ENCODE assay signal across 1 cellular context in genomic region chr12:49092086-49092815, GRCh38.
TF ChIP-seq lines count a peak whose summit lies in the region.

No MANE protein-coding gene starts in this region.

TF ChIP-seq in HepG2, 621 proteins besides CTCF, POLR2A, EP300 and RAD21 (continued from another document and continues in another):
- TF ChIP-seq, protein P1, sequence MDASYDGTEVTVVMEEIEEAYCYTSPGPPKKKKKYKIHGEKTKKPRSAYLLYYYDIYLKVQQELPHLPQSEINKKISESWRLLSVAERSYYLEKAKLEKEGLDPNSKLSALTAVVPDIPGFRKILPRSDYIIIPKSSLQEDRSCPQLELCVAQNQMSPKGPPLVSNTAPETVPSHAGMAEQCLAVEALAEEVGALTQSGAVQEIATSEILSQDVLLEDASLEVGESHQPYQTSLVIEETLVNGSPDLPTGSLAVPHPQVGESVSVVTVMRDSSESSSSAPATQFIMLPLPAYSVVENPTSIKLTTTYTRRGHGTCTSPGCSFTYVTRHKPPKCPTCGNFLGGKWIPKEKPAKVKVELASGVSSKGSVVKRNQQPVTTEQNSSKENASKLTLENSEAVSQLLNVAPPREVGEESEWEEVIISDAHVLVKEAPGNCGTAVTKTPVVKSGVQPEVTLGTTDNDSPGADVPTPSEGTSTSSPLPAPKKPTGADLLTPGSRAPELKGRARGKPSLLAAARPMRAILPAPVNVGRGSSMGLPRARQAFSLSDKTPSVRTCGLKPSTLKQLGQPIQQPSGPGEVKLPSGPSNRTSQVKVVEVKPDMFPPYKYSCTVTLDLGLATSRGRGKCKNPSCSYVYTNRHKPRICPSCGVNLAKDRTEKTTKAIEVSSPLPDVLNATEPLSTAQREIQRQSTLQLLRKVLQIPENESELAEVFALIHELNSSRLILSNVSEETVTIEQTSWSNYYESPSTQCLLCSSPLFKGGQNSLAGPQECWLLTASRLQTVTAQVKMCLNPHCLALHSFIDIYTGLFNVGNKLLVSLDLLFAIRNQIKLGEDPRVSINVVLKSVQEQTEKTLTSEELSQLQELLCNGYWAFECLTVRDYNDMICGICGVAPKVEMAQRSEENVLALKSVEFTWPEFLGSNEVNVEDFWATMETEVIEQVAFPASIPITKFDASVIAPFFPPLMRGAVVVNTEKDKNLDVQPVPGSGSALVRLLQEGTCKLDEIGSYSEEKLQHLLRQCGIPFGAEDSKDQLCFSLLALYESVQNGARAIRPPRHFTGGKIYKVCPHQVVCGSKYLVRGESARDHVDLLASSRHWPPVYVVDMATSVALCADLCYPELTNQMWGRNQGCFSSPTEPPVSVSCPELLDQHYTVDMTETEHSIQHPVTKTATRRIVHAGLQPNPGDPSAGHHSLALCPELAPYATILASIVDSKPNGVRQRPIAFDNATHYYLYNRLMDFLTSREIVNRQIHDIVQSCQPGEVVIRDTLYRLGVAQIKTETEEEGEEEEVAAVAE (CRISPR knock-in tag; IDR thresholded peaks at IDR 0.05; ENCODE audit: borderline replicate concordance), result no peak
- no peak for TF ChIP-seq MLLT10 (CRISPR knock-in tag; IDR thresholded peaks at IDR 0.05)
- TF ChIP-seq ZNF484 (CRISPR knock-in tag; IDR thresholded peaks at IDR 0.05; ENCODE audit: borderline replicate concordance, low read depth), result no peak
- 0 out of 2 replicates have a peak, but pooled peaks have one; percentile 19 for TF ChIP-seq ZBTB7B (CRISPR knock-in tag; IDR thresholded peaks at IDR 0.05)
- no peak for TF ChIP-seq FOXK2 (IDR thresholded peaks at IDR 0.05)
- TF ChIP-seq POGZ (CRISPR knock-in tag; IDR thresholded peaks at IDR 0.05), result no peak
- TF ChIP-seq HNRNPUL1 (IDR thresholded peaks at IDR 0.05; ENCODE audit: low read depth, low read length), result no peak
- no peak for TF ChIP-seq ARNT (IDR thresholded peaks at IDR 0.05)
- TF ChIP-seq ZNF768 (CRISPR knock-in tag; IDR thresholded peaks at IDR 0.05), result no peak
- TF ChIP-seq, protein P2, sequence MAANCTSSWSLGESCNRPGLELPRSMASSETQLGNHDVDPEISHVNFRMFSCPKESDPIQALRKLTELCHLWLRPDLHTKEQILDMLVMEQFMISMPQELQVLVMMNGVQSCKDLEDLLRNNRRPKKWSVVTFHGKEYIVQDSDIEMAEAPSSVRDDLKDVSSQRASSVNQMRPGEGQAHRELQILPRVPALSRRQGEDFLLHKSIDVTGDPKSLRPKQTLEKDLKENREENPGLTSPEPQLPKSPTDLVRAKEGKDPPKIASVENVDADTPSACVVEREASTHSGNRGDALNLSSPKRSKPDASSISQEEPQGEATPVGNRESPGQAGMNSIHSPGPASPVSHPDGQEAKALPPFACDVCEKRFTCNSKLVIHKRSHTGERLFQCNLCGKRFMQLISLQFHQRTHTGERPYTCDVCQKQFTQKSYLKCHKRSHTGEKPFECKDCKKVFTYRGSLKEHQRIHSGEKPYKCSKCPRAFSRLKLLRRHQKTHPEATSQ (CRISPR knock-in tag; IDR thresholded peaks at IDR 0.05; ENCODE audit: borderline replicate concordance), result no peak
- no peak for TF ChIP-seq ZNF75D (CRISPR knock-in tag; IDR thresholded peaks at IDR 0.05; ENCODE audit: borderline replicate concordance)
- no peak for TF ChIP-seq NBN (conservative IDR thresholded peaks at IDR 0.05)
- TF ChIP-seq ZNF136 (CRISPR knock-in tag; IDR thresholded peaks at IDR 0.05; ENCODE audit: low read depth), result no peak
- TF ChIP-seq ZEB1 (IDR thresholded peaks at IDR 0.05; ENCODE audit: insufficient replicate concordance, low read depth), result peak; percentile 57
- no peak for TF ChIP-seq ZNF609 (CRISPR knock-in tag; IDR thresholded peaks at IDR 0.05; ENCODE audit: borderline replicate concordance)
- TF ChIP-seq, protein P3, sequence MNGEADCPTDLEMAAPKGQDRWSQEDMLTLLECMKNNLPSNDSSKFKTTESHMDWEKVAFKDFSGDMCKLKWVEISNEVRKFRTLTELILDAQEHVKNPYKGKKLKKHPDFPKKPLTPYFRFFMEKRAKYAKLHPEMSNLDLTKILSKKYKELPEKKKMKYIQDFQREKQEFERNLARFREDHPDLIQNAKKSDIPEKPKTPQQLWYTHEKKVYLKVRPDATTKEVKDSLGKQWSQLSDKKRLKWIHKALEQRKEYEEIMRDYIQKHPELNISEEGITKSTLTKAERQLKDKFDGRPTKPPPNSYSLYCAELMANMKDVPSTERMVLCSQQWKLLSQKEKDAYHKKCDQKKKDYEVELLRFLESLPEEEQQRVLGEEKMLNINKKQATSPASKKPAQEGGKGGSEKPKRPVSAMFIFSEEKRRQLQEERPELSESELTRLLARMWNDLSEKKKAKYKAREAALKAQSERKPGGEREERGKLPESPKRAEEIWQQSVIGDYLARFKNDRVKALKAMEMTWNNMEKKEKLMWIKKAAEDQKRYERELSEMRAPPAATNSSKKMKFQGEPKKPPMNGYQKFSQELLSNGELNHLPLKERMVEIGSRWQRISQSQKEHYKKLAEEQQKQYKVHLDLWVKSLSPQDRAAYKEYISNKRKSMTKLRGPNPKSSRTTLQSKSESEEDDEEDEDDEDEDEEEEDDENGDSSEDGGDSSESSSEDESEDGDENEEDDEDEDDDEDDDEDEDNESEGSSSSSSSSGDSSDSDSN (CRISPR knock-in tag; IDR thresholded peaks at IDR 0.05), result peak; percentile 62
- TF ChIP-seq, protein P4, sequence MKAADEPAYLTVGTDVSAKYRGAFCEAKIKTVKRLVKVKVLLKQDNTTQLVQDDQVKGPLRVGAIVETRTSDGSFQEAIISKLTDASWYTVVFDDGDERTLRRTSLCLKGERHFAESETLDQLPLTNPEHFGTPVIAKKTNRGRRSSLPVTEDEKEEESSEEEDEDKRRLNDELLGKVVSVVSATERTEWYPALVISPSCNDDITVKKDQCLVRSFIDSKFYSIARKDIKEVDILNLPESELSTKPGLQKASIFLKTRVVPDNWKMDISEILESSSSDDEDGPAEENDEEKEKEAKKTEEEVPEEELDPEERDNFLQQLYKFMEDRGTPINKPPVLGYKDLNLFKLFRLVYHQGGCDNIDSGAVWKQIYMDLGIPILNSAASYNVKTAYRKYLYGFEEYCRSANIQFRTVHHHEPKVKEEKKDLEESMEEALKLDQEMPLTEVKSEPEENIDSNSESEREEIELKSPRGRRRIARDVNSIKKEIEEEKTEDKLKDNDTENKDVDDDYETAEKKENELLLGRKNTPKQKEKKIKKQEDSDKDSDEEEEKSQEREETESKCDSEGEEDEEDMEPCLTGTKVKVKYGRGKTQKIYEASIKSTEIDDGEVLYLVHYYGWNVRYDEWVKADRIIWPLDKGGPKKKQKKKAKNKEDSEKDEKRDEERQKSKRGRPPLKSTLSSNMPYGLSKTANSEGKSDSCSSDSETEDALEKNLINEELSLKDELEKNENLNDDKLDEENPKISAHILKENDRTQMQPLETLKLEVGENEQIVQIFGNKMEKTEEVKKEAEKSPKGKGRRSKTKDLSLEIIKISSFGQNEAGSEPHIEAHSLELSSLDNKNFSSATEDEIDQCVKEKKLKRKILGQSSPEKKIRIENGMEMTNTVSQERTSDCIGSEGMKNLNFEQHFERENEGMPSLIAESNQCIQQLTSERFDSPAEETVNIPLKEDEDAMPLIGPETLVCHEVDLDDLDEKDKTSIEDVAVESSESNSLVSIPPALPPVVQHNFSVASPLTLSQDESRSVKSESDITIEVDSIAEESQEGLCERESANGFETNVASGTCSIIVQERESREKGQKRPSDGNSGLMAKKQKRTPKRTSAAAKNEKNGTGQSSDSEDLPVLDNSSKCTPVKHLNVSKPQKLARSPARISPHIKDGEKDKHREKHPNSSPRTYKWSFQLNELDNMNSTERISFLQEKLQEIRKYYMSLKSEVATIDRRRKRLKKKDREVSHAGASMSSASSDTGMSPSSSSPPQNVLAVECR (CRISPR knock-in tag; IDR thresholded peaks at IDR 0.05; ENCODE audit: borderline replicate concordance), result 0 out of 2 replicates have a peak, but pooled peaks have one; percentile 17
- TF ChIP-seq EHMT2 (IDR thresholded peaks at IDR 0.05; ENCODE audit: borderline replicate concordance, low read depth, low read length), result no peak
- no peak for TF ChIP-seq HBP1 (CRISPR knock-in tag; IDR thresholded peaks at IDR 0.05; ENCODE audit: low read depth)
- TF ChIP-seq JARID2 (CRISPR knock-in tag; IDR thresholded peaks at IDR 0.05; ENCODE audit: insufficient replicate concordance), result no peak
- no peak for TF ChIP-seq SPEN (CRISPR knock-in tag; IDR thresholded peaks at IDR 0.05; ENCODE audit: low read depth)
- TF ChIP-seq ZFP90 (CRISPR knock-in tag; IDR thresholded peaks at IDR 0.05; ENCODE audit: borderline replicate concordance), result 0 out of 2 replicates have a peak, but pooled peaks have one; percentile 24
- TF ChIP-seq GMEB2 (CRISPR knock-in tag; IDR thresholded peaks at IDR 0.05; ENCODE audit: low read depth), result no peak
- TF ChIP-seq, protein P5, sequence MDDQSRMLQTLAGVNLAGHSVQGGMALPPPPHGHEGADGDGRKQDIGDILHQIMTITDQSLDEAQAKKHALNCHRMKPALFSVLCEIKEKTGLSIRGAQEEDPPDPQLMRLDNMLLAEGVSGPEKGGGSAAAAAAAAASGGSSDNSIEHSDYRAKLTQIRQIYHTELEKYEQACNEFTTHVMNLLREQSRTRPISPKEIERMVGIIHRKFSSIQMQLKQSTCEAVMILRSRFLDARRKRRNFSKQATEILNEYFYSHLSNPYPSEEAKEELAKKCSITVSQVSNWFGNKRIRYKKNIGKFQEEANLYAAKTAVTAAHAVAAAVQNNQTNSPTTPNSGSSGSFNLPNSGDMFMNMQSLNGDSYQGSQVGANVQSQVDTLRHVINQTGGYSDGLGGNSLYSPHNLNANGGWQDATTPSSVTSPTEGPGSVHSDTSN (CRISPR knock-in tag; IDR thresholded peaks at IDR 0.05; ENCODE audit: borderline replicate concordance), result no peak
- no peak for TF ChIP-seq ZNF781 (CRISPR knock-in tag; IDR thresholded peaks at IDR 0.05; ENCODE audit: borderline replicate concordance, not compliant biosample characterization)
- TF ChIP-seq TGIF2 (CRISPR knock-in tag; IDR thresholded peaks at IDR 0.05), result no peak
- TF ChIP-seq JUNB (CRISPR knock-in tag; IDR thresholded peaks at IDR 0.05; ENCODE audit: borderline replicate concordance), result no peak
- TF ChIP-seq TCF7 (IDR thresholded peaks at IDR 0.05; ENCODE audit: low read depth), result no peak
- TF ChIP-seq ZBTB37 (CRISPR knock-in tag; IDR thresholded peaks at IDR 0.05), result no peak
- TF ChIP-seq SALL1 (CRISPR knock-in tag; IDR thresholded peaks at IDR 0.05), result 0 out of 2 replicates have a peak, but pooled peaks have one; percentile 12
- TF ChIP-seq ZSCAN22 (CRISPR knock-in tag; IDR thresholded peaks at IDR 0.05), result no peak
- TF ChIP-seq, protein P6, sequence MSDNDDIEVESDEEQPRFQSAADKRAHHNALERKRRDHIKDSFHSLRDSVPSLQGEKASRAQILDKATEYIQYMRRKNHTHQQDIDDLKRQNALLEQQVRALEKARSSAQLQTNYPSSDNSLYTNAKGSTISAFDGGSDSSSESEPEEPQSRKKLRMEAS (IDR thresholded peaks at IDR 0.05), result 0 out of 2 replicates have a peak, but pooled peaks have one; percentile 16
- no peak for TF ChIP-seq ZNF331 (CRISPR knock-in tag; IDR thresholded peaks at IDR 0.05)
